ENCODE assay signal across 1 cellular context in genomic region chr6:36094786-36095496, GRCh38.
TF ChIP-seq lines count a peak whose summit lies in the region.

No MANE protein-coding gene starts in this region.

TF ChIP-seq in HCT116, 20 proteins besides CTCF, POLR2A, EP300 and RAD21 (continued from another document):
- TF ChIP-seq YY1 (IDR thresholded peaks at IDR 0.05; ENCODE audit: extremely low read depth, insufficient replicate concordance, low read depth, low read length) (no peak), TCF7L2 (IDR thresholded peaks at IDR 0.05; ENCODE audit: borderline replicate concordance, extremely low read depth, insufficient read depth, insufficient read length) (no peak), EGR1 (IDR thresholded peaks at IDR 0.05; ENCODE audit: low read depth) (no peak), SIN3A (IDR thresholded peaks at IDR 0.05; ENCODE audit: low read depth) (no peak), POLR2AphosphoS5 (IDR thresholded peaks at IDR 0.05; ENCODE audit: low read depth, low read length) (no peak)
TF ChIP-seq in HCT116: peak in this region for 0.
